In genomic region chr13:20716951-20717350, GRCh38 we compare ENCODE assay signal across 1 cellular context.
A peak's percentile ranks its signal among the peaks of the same experiment; 100 is the strongest.
TF ChIP-seq lines count a peak whose summit lies in the region.

No MANE protein-coding gene starts in this region.

TF ChIP-seq in HepG2, 621 proteins besides CTCF, POLR2A, EP300 and RAD21:
- no peak for TF ChIP-seq GMEB1 (CRISPR knock-in tag; IDR thresholded peaks at IDR 0.05; ENCODE audit: borderline replicate concordance)
- 0 out of 2 replicates have a peak, but pooled peaks have one; percentile 45 for TF ChIP-seq HINFP (CRISPR knock-in tag; IDR thresholded peaks at IDR 0.05; ENCODE audit: low read depth)
- TF ChIP-seq HNRNPL (IDR thresholded peaks at IDR 0.05; ENCODE audit: low read depth, low read length) = 0 out of 2 replicates have a peak, but pooled peaks have one; percentile 41
- TF ChIP-seq ZBTB7B (CRISPR knock-in tag; IDR thresholded peaks at IDR 0.05) = no peak
- no peak for TF ChIP-seq CERS6 (CRISPR knock-in tag; IDR thresholded peaks at IDR 0.05)
- no peak for TF ChIP-seq DMAP1 (CRISPR knock-in tag; IDR thresholded peaks at IDR 0.05)
- no peak for TF ChIP-seq POLR2AphosphoS5 (IDR thresholded peaks at IDR 0.05; ENCODE audit: low read depth, low read length)
- TF ChIP-seq ATRX (CRISPR knock-in tag; IDR thresholded peaks at IDR 0.05; ENCODE audit: borderline replicate concordance) = no peak
- TF ChIP-seq SOX13 (IDR thresholded peaks at IDR 0.05) = no peak
- no peak for TF ChIP-seq SOX13 (CRISPR knock-in tag; conservative IDR thresholded peaks at IDR 0.05 in 1 of 2, IDR thresholded peaks at IDR 0.05 in 1 of 2)
- TF ChIP-seq ZNF577 (CRISPR knock-in tag; IDR thresholded peaks at IDR 0.05; ENCODE audit: borderline replicate concordance, low read depth) = no peak
- no peak for TF ChIP-seq ZBTB25 (CRISPR knock-in tag; IDR thresholded peaks at IDR 0.05)
